8 cellular contexts compared by ENCODE assay signal in the genomic region with DNA sequence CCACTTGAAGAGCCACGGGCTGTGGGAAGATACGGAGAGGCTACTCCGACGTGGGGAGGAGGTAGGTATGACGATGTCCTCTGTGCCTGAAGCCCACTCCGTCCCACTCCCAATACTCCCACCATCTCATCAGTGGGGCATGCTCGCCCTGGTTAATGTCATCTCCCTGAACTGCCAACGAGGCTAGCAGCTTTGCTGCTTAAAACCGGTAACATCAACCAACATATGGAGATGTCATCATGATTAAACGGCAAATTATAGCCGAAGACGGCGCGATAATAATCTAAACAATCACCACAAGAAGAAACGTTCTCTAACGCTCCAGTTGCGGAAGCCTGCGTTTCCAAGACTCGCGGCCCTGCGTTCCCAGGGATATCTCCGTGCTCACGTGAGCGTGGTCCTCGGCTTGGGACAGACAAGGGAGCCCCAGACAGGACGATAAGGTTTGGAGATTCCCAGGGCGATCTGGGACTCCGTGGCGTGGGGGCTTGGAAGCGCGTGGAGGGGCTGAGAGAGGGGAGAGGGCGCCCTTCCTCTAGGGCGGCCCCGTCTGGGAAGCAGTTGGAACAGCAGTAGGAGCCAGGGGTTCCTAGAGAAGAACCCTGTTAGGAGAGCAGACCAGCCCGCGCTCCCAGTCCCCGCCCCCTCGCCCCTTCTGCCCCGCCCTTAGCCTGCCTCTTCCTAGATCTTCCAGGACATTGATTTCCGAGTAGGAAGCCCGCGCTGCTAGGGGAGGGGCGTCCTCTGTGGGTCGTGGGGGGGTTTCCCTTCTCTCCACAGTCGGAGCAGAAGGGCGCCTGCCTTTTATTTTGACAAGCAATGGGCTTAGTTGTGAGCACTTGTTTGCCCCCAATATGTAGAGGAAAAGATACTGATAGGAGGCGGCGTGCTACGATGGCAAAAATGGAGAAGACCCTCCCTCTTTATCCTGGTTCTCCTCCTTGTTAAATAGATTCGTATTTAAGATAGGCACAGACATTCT. TPM values are rescaled to one million over a fixed set of nuclear protein-coding genes. Genes with fewer than 3 reads are reported as not detected.
A peak's percentile ranks its signal among the peaks of the same experiment; 100 is the strongest.
DNase-seq lines count a peak whose midpoint lies in the region; ATAC-seq and TF ChIP-seq lines count a peak whose summit lies in the region.

No MANE protein-coding gene starts in this region.

- H3K9me2 ChIP-seq in Karpas-422 (replicated peaks; ENCODE audit: insufficient read depth, low read length) = no peaks in the 10 kb centered on the region

- intact Hi-C loops in Caco-2 (cut with micrococcal nuclease; ENCODE audit: unreplicated experiment) = no loop called here
- intact Hi-C loops in activated B cell treated with CpG ODN at 0.5 μM for 24 hours (cut with micrococcal nuclease) = loop anchor here (1.0 to 5.0 kb wide), 4 partner anchors 8 to 854 kb away; a partner anchor contains a TSS

- H2BK5ac ChIP-seq in neuronal stem cell (ENCODE audit: low read length) = no peak overlapping the region

- BruUV-seq in Caco-2 (replicated peaks; lab: Mats Ljungman, UMichigan) = no TSS peak

- no CpG with 5 or more reads among the region's 50 CpGs for WGBS in neuronal stem cell (ENCODE audit: extremely low coverage in 2 of 2, insufficient read length in 2 of 2, insufficient replicate concordance in 1 of 2), 2 donors

- no peaks in the 10 kb centered on the region for H3K36me3 Mint-ChIP-seq in Caco-2 (ENCODE audit: insufficient read depth, unreplicated experiment)
- H3K36me3 Mint-ChIP-seq in activated B cell treated with CpG ODN at 0.5 μM for 24 hours (ENCODE audit: low read depth) = no peaks in the 10 kb centered on the region

- H3K79me2 ChIP-seq in Karpas-422 (ENCODE audit: low read length) = no peaks in the 10 kb centered on the region

- no peak overlapping the region for H2BK120ac ChIP-seq in neuronal stem cell (ENCODE audit: low read depth, low read length)

- H2AFZ ChIP-seq in Karpas-422 (ENCODE audit: low read length) = peak overlapping the region; percentile 98
- H2AFZ ChIP-seq in neuronal stem cell (ENCODE audit: low read length) = peak overlapping the region; percentile 95

- H3K9ac ChIP-seq in Karpas-422 (ENCODE audit: low read length) (peak overlapping the region; percentile 71), neuronal stem cell (ENCODE audit: low read depth, low read length, poor library complexity) (peak overlapping the region; percentile 55)

- no peaks in the 10 kb centered on the region for H3K4me1 ChIP-seq in Caco-2
- peaks cover 17% of the 10 kb centered on the region for H3K4me1 ChIP-seq in Karpas-422 (ENCODE audit: low read length)
- H3K4me1 ChIP-seq in neuronal stem cell (ENCODE audit: control insufficient read depth in 2 of 2, insufficient read depth in 1 of 2, low read depth in 1 of 2, low read length in 2 of 2) = peaks cover 6 to 18% of the 10 kb centered on the region in 2 donors

- H2BK15ac ChIP-seq in neuronal stem cell (ENCODE audit: low read length) = no peak overlapping the region

- H3K27me3 ChIP-seq in Caco-2 (replicated peaks; ENCODE audit: control insufficient read depth, insufficient read depth, low read length) = no peaks in the 10 kb centered on the region
- H3K27me3 ChIP-seq in Karpas-422 (ENCODE audit: low read length) = no peaks in the 10 kb centered on the region
- H3K27me3 ChIP-seq in neuronal stem cell (ENCODE audit: control insufficient read depth in 3 of 3, insufficient read depth in 3 of 3, low read depth in 1 of 3, low read length in 3 of 3) = peaks cover 33 to 98% (median 70%) of the 10 kb centered on the region in 3 experiments

- no peak overlapping the region for H3K4ac ChIP-seq in neuronal stem cell (ENCODE audit: low read length)

- H3K14ac ChIP-seq in neuronal stem cell (ENCODE audit: low read length) = no peak overlapping the region

- H3K27ac ChIP-seq in Karpas-422 (ENCODE audit: low read length) (no peak overlapping the region), neuronal stem cell (replicated peaks; ENCODE audit: low read length) (no peak overlapping the region)

- TF ChIP-seq CTCF in Caco-2 (IDR thresholded peaks at IDR 0.05; ENCODE audit: insufficient read depth in 1 of 2, low read depth in 1 of 2, low read length in 1 of 2, severe bottlenecking in 1 of 2, unreplicated experiment in 1 of 2) (no peak), activated B cell treated with CpG ODN at 0.5 μM for 24 hours (IDR thresholded peaks at IDR 0.05) (no peak), foreskin fibroblast (IDR thresholded peaks at IDR 0.05; ENCODE audit: low read depth, low read length) (peak; percentile 27)

- H2AK5ac ChIP-seq in neuronal stem cell (ENCODE audit: low read depth, low read length) = no peak overlapping the region

- H4K20me1 ChIP-seq in Karpas-422 (ENCODE audit: insufficient read depth, low read depth, low read length) = no peaks in the 10 kb centered on the region

- no peaks in the 10 kb centered on the region for H3K79me1 ChIP-seq in neuronal stem cell (ENCODE audit: low read depth, low read length)

- H3K4me3 ChIP-seq in Caco-2 (ENCODE audit: low read depth, low read length) = peak overlapping the region; percentile 48
- H3K4me3 ChIP-seq in Karpas-422 (ENCODE audit: low read length) = peak overlapping the region; percentile 89
- H3K4me3 ChIP-seq in foreskin fibroblast (ENCODE audit: low read depth in 1 of 2, low read length in 2 of 2) = peak overlapping the region; percentile 67 to 84
- H3K4me3 ChIP-seq in neuronal stem cell (ENCODE audit: low read length in 2 of 2) = peak overlapping the region; percentile 44 to 76

- H3K9me3 Mint-ChIP-seq in Caco-2 (ENCODE audit: unreplicated experiment) (no peaks in the 10 kb centered on the region), activated B cell treated with CpG ODN at 0.5 μM for 24 hours (peaks cover 8% of the 10 kb centered on the region)

- H3K27ac Mint-ChIP-seq in Caco-2 (ENCODE audit: unreplicated experiment) = no peak overlapping the region
- H3K27ac Mint-ChIP-seq in activated B cell treated with CpG ODN at 0.5 μM for 24 hours = peak overlapping the region; percentile 51

- no peak overlapping the region for H4K91ac ChIP-seq in neuronal stem cell (ENCODE audit: low read depth, low read length, poor library complexity)

- H3K4me2 ChIP-seq in Karpas-422 (ENCODE audit: low read depth, low read length, poor library complexity, severe bottlenecking) = peak overlapping the region; percentile 100
- H3K4me2 ChIP-seq in neuronal stem cell (ENCODE audit: insufficient read depth, low read length, poor library complexity, severe bottlenecking) = peak overlapping the region; percentile 84

- H2BK12ac ChIP-seq in neuronal stem cell (ENCODE audit: low read length) = peak overlapping the region; percentile 36

- H3K36me3 ChIP-seq in Caco-2 (ENCODE audit: control insufficient read depth, insufficient read depth, low read length) (no peaks in the 10 kb centered on the region), Karpas-422 (ENCODE audit: insufficient read depth, low read length) (no peaks in the 10 kb centered on the region), neuronal stem cell (replicated peaks in 1 of 2; ENCODE audit: control insufficient read depth in 2 of 2, insufficient read depth in 2 of 2, low read length in 2 of 2) (no peaks in the 10 kb centered on the region)

- H3K4me3 Mint-ChIP-seq in Caco-2 (ENCODE audit: unreplicated experiment) (peak overlapping the region; percentile 83), activated B cell treated with CpG ODN at 0.5 μM for 24 hours (peak overlapping the region; percentile 83)

- peaks cover 11% of the 10 kb centered on the region for H3K27me3 Mint-ChIP-seq in Caco-2 (ENCODE audit: insufficient read depth, unreplicated experiment)
- H3K27me3 Mint-ChIP-seq in activated B cell treated with CpG ODN at 0.5 μM for 24 hours = peaks cover 80% of the 10 kb centered on the region

- DNase-seq in Caco-2 (peak; percentile 13 to 63), Karpas-422 (peak; percentile 46), activated B cell treated with CpG ODN at 0.5 μM for 24 hours (no peak), foreskin fibroblast (peak; percentile 63 to 74), neuronal stem cell (ENCODE audit: low spot score) (no peak), HuH-7.5 (ENCODE audit: low spot score) (no peak)
- no peak for DNase-seq in activated CD8-positive, alpha-beta memory T cell treated with anti-CD3 and anti-CD28 coated beads, Interleukin-2, amount 50 U/mL, for 48 hours

- no peak overlapping the region for H4K8ac ChIP-seq in neuronal stem cell (ENCODE audit: low read depth, low read length)

- no peaks in the 10 kb centered on the region for H3K9me3 ChIP-seq in Caco-2
- no peaks in the 10 kb centered on the region for H3K9me3 ChIP-seq in Karpas-422 (ENCODE audit: low read length)
- peaks cover 4 to 19% of the 10 kb centered on the region in 2 donors for H3K9me3 ChIP-seq in neuronal stem cell (replicated peaks in 1 of 2; ENCODE audit: control insufficient read depth in 2 of 2, insufficient read depth in 1 of 2, low read depth in 1 of 2, low read length in 2 of 2)

- CTCF ChIA-PET in Caco-2 (lab: Charles Lee) = no interaction called here
- CTCF ChIA-PET in activated B cell treated with CpG ODN at 0.5 μM for 24 hours (lab: Charles Lee) = interaction anchor here (1.6 kb wide), 1 partner anchor 525 kb away, joined by 5 read pairs; no protein-coding TSS in a partner anchor

- ATAC-seq in activated B cell treated with CpG ODN at 0.5 μM for 24 hours (ENCODE audit: low read depth) (no peak), GM18873 (IDR thresholded peaks at IDR 0.05; ENCODE audit: low FRiP score, unreplicated experiment) (no peak)

- no peak overlapping the region for H3K23ac ChIP-seq in neuronal stem cell (ENCODE audit: low read depth, low read length, poor library complexity)

- POLR2A ChIA-PET in Caco-2 (lab: Charles Lee) (no interaction called here), activated B cell treated with CpG ODN at 0.5 μM for 24 hours (lab: Charles Lee) (no interaction called here)

- H3K4me1 Mint-ChIP-seq in Caco-2 (ENCODE audit: low read depth, unreplicated experiment) (no peaks in the 10 kb centered on the region), activated B cell treated with CpG ODN at 0.5 μM for 24 hours (peaks cover 50% of the 10 kb centered on the region)

- peak overlapping the region; percentile 89 for H3K18ac ChIP-seq in neuronal stem cell (ENCODE audit: low read length)

RNA-seq across cellular contexts. Expression of a gene that starts 10.7 kb away (rescaled TPM):
- total RNA-seq in Caco-2 (2022) (not detected in 2 replicates), activated B cell treated with CpG ODN at 0.5 μM for 24 hours (0.12 TPM in 1 of 2 replicates, not detected in the other)
- 6.3 and 7.9 TPM in 2 replicates for total RNA-seq in Karpas-422 (2014; rRNA removed; shearing (Covaris generic); ENCODE audit: low replicate concordance)
- 2.6 TPM for polyA plus RNA-seq in neuronal stem cell (2013, experiment 1 of 2)
- polyA plus RNA-seq in neuronal stem cell (2013, experiment 2 of 2) = 2.7 TPM

Comparison
In these comparisons a context has a peak if more than half of its experiments do, and no peak if none do; other contexts are left out.
1. DNase-seq: peak in Caco-2 (2 of 2), Karpas-422 (single experiment) and foreskin fibroblast (2 of 2); none in activated B cell treated with CpG ODN at 0.5 μM for 24 hours (single experiment), neuronal stem cell (single experiment), HuH-7.5 (single experiment) and activated CD8-positive, alpha-beta memory T cell treated with anti-CD3 and anti-CD28 coated beads, Interleukin-2, amount 50 U/mL, for 48 hours (single experiment).
2. Peak in every context shown above with its lines, with median percentiles within 50 percentile points of each other: H3K4me3 ChIP-seq.